Comparison of ENCODE assay signal across 22 cellular contexts in the genomic region with DNA sequence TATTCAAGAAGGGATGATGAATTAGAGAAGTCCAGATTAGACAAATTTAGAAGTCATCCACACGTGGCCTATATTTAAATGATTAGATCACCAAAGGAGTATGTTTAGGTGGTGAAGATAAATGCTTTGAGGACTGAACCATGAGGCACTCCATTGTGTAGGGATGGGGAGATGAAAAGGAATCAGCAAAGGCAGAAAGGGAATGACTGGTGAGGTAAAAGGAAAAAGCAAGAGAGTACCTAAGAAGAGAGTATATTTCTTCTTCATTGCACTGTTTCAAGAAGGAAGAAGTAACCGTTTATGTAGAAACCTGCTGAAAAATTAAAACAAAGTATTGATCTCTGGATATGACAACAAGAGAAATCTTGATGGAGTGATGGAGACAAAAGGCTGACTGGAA. TPM values are rescaled to one million over a fixed set of nuclear protein-coding genes. Genes with fewer than 3 reads are reported as not detected.
DNase-seq lines count a peak whose midpoint lies in the region; ATAC-seq and TF ChIP-seq lines count a peak whose summit lies in the region.
"Had no signal": no experiment of that assay in that cellular context is flagged by ENCODE, and none has a peak within 500 bp of the region (broad histone marks: within the 10 kb centered on the region; RNA-seq: fewer than 3 reads in every experiment).

No MANE protein-coding gene starts in this region.

- TF ChIP-seq CTCF in activated CD8-positive, alpha-beta T cell treated with anti-CD3 and anti-CD28 coated beads for 36 hours (IDR thresholded peaks at IDR 0.05) = no peak
- TF ChIP-seq CTCF in activated B cell treated with CpG ODN at 0.5 μM for 24 hours (IDR thresholded peaks at IDR 0.05) (no peak), mammary epithelial cell (conservative IDR thresholded peaks at IDR 0.05 in 1 of 2, IDR thresholded peaks at IDR 0.05 in 1 of 2; ENCODE audit: extremely low read depth in 1 of 2, insufficient read depth in 1 of 2, low read depth in 1 of 2, low read length in 2 of 2) (no peak)

- ATAC-seq in activated CD8-positive, alpha-beta T cell treated with anti-CD3 and anti-CD28 coated beads for 36 hours = no peak
- no peak for ATAC-seq in activated CD8-positive, alpha-beta T cell treated with anti-CD3 and anti-CD28 coated beads, Interleukin-2, amount 10 ng/mL, durations not matched to agents 7 days and 5 days
- no peak for ATAC-seq in CD4-positive, CD25-positive, alpha-beta regulatory T cell (ENCODE audit: low read depth in 2 of 2)
- no peak for ATAC-seq in activated B cell treated with CpG ODN at 0.5 μM for 24 hours (ENCODE audit: low read depth)
- no peak for ATAC-seq in naive thymus-derived CD4-positive, alpha-beta T cell
- ATAC-seq: GM23338, Panc1 had no signal

- H3K4me1 Mint-ChIP-seq in activated CD8-positive, alpha-beta T cell treated with anti-CD3 and anti-CD28 coated beads for 36 hours (ENCODE audit: low read depth) = peaks cover 16% of the 10 kb centered on the region
- no peaks in the 10 kb centered on the region for H3K4me1 Mint-ChIP-seq in activated CD8-positive, alpha-beta T cell treated with anti-CD3 and anti-CD28 coated beads, Interleukin-2, amount 10 ng/mL, durations not matched to agents 7 days and 5 days (ENCODE audit: low read depth)
- peaks cover 13 to 31% (median 23%) of the 10 kb centered on the region in 4 donors for H3K4me1 Mint-ChIP-seq in CD4-positive, CD25-positive, alpha-beta regulatory T cell
- peaks cover 24% of the 10 kb centered on the region for H3K4me1 Mint-ChIP-seq in activated B cell treated with CpG ODN at 0.5 μM for 24 hours
- peaks cover 0 to 24% (median 8%) of the 10 kb centered on the region in 7 donors for H3K4me1 Mint-ChIP-seq in naive thymus-derived CD4-positive, alpha-beta T cell
- H3K4me1 Mint-ChIP-seq: GM23338 had no signal

- peaks cover 29% of the 10 kb centered on the region for H3K36me3 Mint-ChIP-seq in activated CD8-positive, alpha-beta T cell treated with anti-CD3 and anti-CD28 coated beads for 36 hours (ENCODE audit: low read depth)
- peaks cover 34% of the 10 kb centered on the region for H3K36me3 Mint-ChIP-seq in activated CD8-positive, alpha-beta T cell treated with anti-CD3 and anti-CD28 coated beads, Interleukin-2, amount 10 ng/mL, durations not matched to agents 7 days and 5 days (ENCODE audit: low read depth)
- peaks cover 32% of the 10 kb centered on the region for H3K36me3 Mint-ChIP-seq in CD4-positive, CD25-positive, alpha-beta regulatory T cell
- peaks cover 67% of the 10 kb centered on the region for H3K36me3 Mint-ChIP-seq in activated B cell treated with CpG ODN at 0.5 μM for 24 hours (ENCODE audit: low read depth)
- H3K36me3 Mint-ChIP-seq in naive thymus-derived CD4-positive, alpha-beta T cell = peaks cover 15 to 25% (median 20%) of the 10 kb centered on the region in 5 donors

- no peak overlapping the region for H3K9ac ChIP-seq in mammary epithelial cell (ENCODE audit: insufficient read depth, low read length)
- H3K9ac ChIP-seq: KMS-11 had no signal

- H3K4me3 ChIP-seq in CD4-positive, CD25-positive, alpha-beta regulatory T cell (ENCODE audit: low read depth, low read length) = no peak overlapping the region
- H3K4me3 ChIP-seq in naive thymus-derived CD4-positive, alpha-beta T cell (ENCODE audit: low read length) = no peak overlapping the region
- H3K4me3 ChIP-seq in mammary epithelial cell (replicated peaks in 1 of 3; ENCODE audit: insufficient read depth in 1 of 3, low read depth in 2 of 3, low read length in 3 of 3) = no peak overlapping the region
- H3K4me3 ChIP-seq: GM23338, HAP-1 had no signal

- intact Hi-C loops in activated CD8-positive, alpha-beta T cell treated with anti-CD3 and anti-CD28 coated beads for 36 hours (cut with micrococcal nuclease) = no loop called here
- intact Hi-C loops in activated B cell treated with CpG ODN at 0.5 μM for 24 hours (cut with micrococcal nuclease) (no loop called here), posterior vena cava (cut with DNase I) (no loop called here), mammary epithelial cell (cut with micrococcal nuclease) (no loop called here)
- intact Hi-C loops in naive thymus-derived CD4-positive, alpha-beta T cell (cut with micrococcal nuclease) = loop anchor here in 1 of 2 donors (2.0 kb wide), 1 partner anchor 77 kb away; no protein-coding TSS in a partner anchor

- no peak overlapping the region for H3K4me2 ChIP-seq in mammary epithelial cell (ENCODE audit: insufficient read depth, low read depth, low read length)
- H3K4me2 ChIP-seq: GM23338, KMS-11 had no signal

- H3K79me2 ChIP-seq in mammary epithelial cell (ENCODE audit: insufficient read depth, low read length) = no peaks in the 10 kb centered on the region

- H3K27ac Mint-ChIP-seq in activated CD8-positive, alpha-beta T cell treated with anti-CD3 and anti-CD28 coated beads for 36 hours = peak overlapping the region; percentile 53
- H3K27ac Mint-ChIP-seq in activated CD8-positive, alpha-beta T cell treated with anti-CD3 and anti-CD28 coated beads, Interleukin-2, amount 10 ng/mL, durations not matched to agents 7 days and 5 days = no peak overlapping the region
- H3K27ac Mint-ChIP-seq in CD4-positive, CD25-positive, alpha-beta regulatory T cell = peak overlapping the region; percentile 8 to 19 (median 12)
- peak overlapping the region; percentile 57 for H3K27ac Mint-ChIP-seq in activated B cell treated with CpG ODN at 0.5 μM for 24 hours
- H3K27ac Mint-ChIP-seq in naive thymus-derived CD4-positive, alpha-beta T cell = peak overlapping the region in 5 of 9 donors; percentile 2 to 43 (median 2)
- H3K27ac Mint-ChIP-seq: GM23338 had no signal

- no peaks in the 10 kb centered on the region for H3K9me3 ChIP-seq in CD4-positive, CD25-positive, alpha-beta regulatory T cell (ENCODE audit: control insufficient read depth in 2 of 2, low read length in 2 of 2)
- no peaks in the 10 kb centered on the region for H3K9me3 ChIP-seq in naive thymus-derived CD4-positive, alpha-beta T cell (ENCODE audit: control insufficient read depth in 2 of 3, low read length in 3 of 3)
- no peaks in the 10 kb centered on the region for H3K9me3 ChIP-seq in mammary epithelial cell (replicated peaks; ENCODE audit: insufficient read depth, low read length)
- H3K9me3 ChIP-seq: HAP-1 had no signal

- H3K27me3 Mint-ChIP-seq in activated CD8-positive, alpha-beta T cell treated with anti-CD3 and anti-CD28 coated beads for 36 hours = no peaks in the 10 kb centered on the region
- H3K27me3 Mint-ChIP-seq in activated CD8-positive, alpha-beta T cell treated with anti-CD3 and anti-CD28 coated beads, Interleukin-2, amount 10 ng/mL, durations not matched to agents 7 days and 5 days (ENCODE audit: low read depth) = no peaks in the 10 kb centered on the region
- no peaks in the 10 kb centered on the region for H3K27me3 Mint-ChIP-seq in CD4-positive, CD25-positive, alpha-beta regulatory T cell
- H3K27me3 Mint-ChIP-seq in activated B cell treated with CpG ODN at 0.5 μM for 24 hours = no peaks in the 10 kb centered on the region
- H3K27me3 Mint-ChIP-seq in naive thymus-derived CD4-positive, alpha-beta T cell = no peaks in the 10 kb centered on the region

- peaks cover 2% of the 10 kb centered on the region for H3K4me1 ChIP-seq in CD4-positive, CD25-positive, alpha-beta regulatory T cell (ENCODE audit: control insufficient read depth, insufficient read depth, low read length, poor library complexity, severe bottlenecking)
- no peaks in the 10 kb centered on the region for H3K4me1 ChIP-seq in naive thymus-derived CD4-positive, alpha-beta T cell (ENCODE audit: control insufficient read depth in 2 of 2, insufficient read depth in 2 of 2, low read length in 2 of 2)
- no peaks in the 10 kb centered on the region for H3K4me1 ChIP-seq in mammary epithelial cell (ENCODE audit: insufficient read depth, low read length)

- no peak overlapping the region for H3K27ac ChIP-seq in CD4-positive, CD25-positive, alpha-beta regulatory T cell (ENCODE audit: insufficient read depth, low read length, poor library complexity, severe bottlenecking)
- H3K27ac ChIP-seq in naive thymus-derived CD4-positive, alpha-beta T cell (ENCODE audit: low read depth, low read length) = no peak overlapping the region
- H3K27ac ChIP-seq in mammary epithelial cell (ENCODE audit: insufficient read depth, low read depth, low read length) = no peak overlapping the region
- H3K27ac ChIP-seq: 22Rv1, C4-2B, KMS-11 had no signal

- no peak overlapping the region for H2AFZ ChIP-seq in mammary epithelial cell (ENCODE audit: low read depth, low read length)
- H2AFZ ChIP-seq: GM23338 had no signal

- H3K4me3 Mint-ChIP-seq in activated CD8-positive, alpha-beta T cell treated with anti-CD3 and anti-CD28 coated beads for 36 hours = no peak overlapping the region
- H3K4me3 Mint-ChIP-seq in activated CD8-positive, alpha-beta T cell treated with anti-CD3 and anti-CD28 coated beads, Interleukin-2, amount 10 ng/mL, durations not matched to agents 7 days and 5 days = no peak overlapping the region
- no peak overlapping the region for H3K4me3 Mint-ChIP-seq in CD4-positive, CD25-positive, alpha-beta regulatory T cell
- no peak overlapping the region for H3K4me3 Mint-ChIP-seq in activated B cell treated with CpG ODN at 0.5 μM for 24 hours
- H3K4me3 Mint-ChIP-seq in naive thymus-derived CD4-positive, alpha-beta T cell = no peak overlapping the region
- H3K4me3 Mint-ChIP-seq: GM23338 had no signal

- H4K20me1 ChIP-seq in mammary epithelial cell (ENCODE audit: insufficient read depth, low read length) = no peaks in the 10 kb centered on the region

- no peak for DNase-seq in activated CD8-positive, alpha-beta T cell treated with anti-CD3 and anti-CD28 coated beads for 36 hours
- no peak for DNase-seq in activated CD8-positive, alpha-beta T cell treated with anti-CD3 and anti-CD28 coated beads, Interleukin-2, amount 10 ng/mL, durations not matched to agents 7 days and 5 days
- DNase-seq in CD4-positive, CD25-positive, alpha-beta regulatory T cell = no peak
- DNase-seq in activated B cell treated with CpG ODN at 0.5 μM for 24 hours (no peak), foreskin melanocyte (no peak), posterior vena cava (ENCODE audit: low spot score) (no peak), mammary epithelial cell (no peak)
- no peak for DNase-seq in naive thymus-derived CD4-positive, alpha-beta T cell
- DNase-seq: AML-193, DMS53, GDM1, MV-4-11, NCI-H1105 treated with DMSO at 0.1 percent for 48 hours, NCI-H2029 treated with DMSO at 0.1 percent for 48 hours, NCI-H226, NCI-H510A treated with DMSO at 0.1 percent for 48 hours had no signal

- 86% methylated on average over 2 of the region's 2 CpGs for WGBS in mammary epithelial cell (ENCODE audit: low coverage, missing lambda C conversion rate)

- POLR2A ChIA-PET in activated CD8-positive, alpha-beta T cell treated with anti-CD3 and anti-CD28 coated beads for 36 hours (lab: Charles Lee) = no interaction called here
- POLR2A ChIA-PET in activated CD8-positive, alpha-beta T cell treated with anti-CD3 and anti-CD28 coated beads, Interleukin-2, amount 10 ng/mL, durations not matched to agents 7 days and 5 days (lab: Charles Lee) = no interaction called here
- POLR2A ChIA-PET in activated B cell treated with CpG ODN at 0.5 μM for 24 hours (lab: Charles Lee) = interaction anchor here (0.5 to 0.8 kb wide), 2 partner anchors 66 to 119 kb away, joined by 3 to 10 read pairs; no protein-coding TSS in a partner anchor
- POLR2A ChIA-PET in naive thymus-derived CD4-positive, alpha-beta T cell (lab: Charles Lee) = no interaction called here

- dilution Hi-C loops in mammary epithelial cell (cut with HindIII; ENCODE audit: low sequenced_read_pairs) = no loop called here

- peaks cover 48% of the 10 kb centered on the region for H3K36me3 ChIP-seq in CD4-positive, CD25-positive, alpha-beta regulatory T cell (ENCODE audit: control insufficient read depth, insufficient read depth, low read length)
- peaks cover 0 to 13% (median 4%) of the 10 kb centered on the region in 3 experiments for H3K36me3 ChIP-seq in naive thymus-derived CD4-positive, alpha-beta T cell (ENCODE audit: control insufficient read depth in 2 of 3, insufficient read depth in 3 of 3, low read length in 3 of 3)
- no peaks in the 10 kb centered on the region for H3K36me3 ChIP-seq in mammary epithelial cell (ENCODE audit: insufficient read depth, low read length)
- H3K36me3 ChIP-seq: HAP-1 had no signal

- no TSS peak for BruUV-seq in mammary epithelial cell (replicated peaks; lab: Mats Ljungman, UMichigan)

- CTCF ChIA-PET in activated CD8-positive, alpha-beta T cell treated with anti-CD3 and anti-CD28 coated beads for 36 hours (lab: Charles Lee) = no interaction called here
- CTCF ChIA-PET in activated CD8-positive, alpha-beta T cell treated with anti-CD3 and anti-CD28 coated beads, Interleukin-2, amount 10 ng/mL, durations not matched to agents 7 days and 5 days (lab: Charles Lee) = no interaction called here
- CTCF ChIA-PET in activated B cell treated with CpG ODN at 0.5 μM for 24 hours (lab: Charles Lee) (interaction anchor here (2.4 kb wide), 1 partner anchor 118 kb away, joined by 5 read pairs; a partner anchor contains a TSS), mammary epithelial cell (lab: Charles Lee; ENCODE audit: low non-redundant PET) (no interaction called here)
- CTCF ChIA-PET in naive thymus-derived CD4-positive, alpha-beta T cell (lab: Charles Lee) = no interaction called here

- in situ Hi-C loops in mammary epithelial cell (cut with MboI; ENCODE audit: low sequenced_read_pairs in 2 of 2) = no loop called here

- H3K27me3 ChIP-seq in CD4-positive, CD25-positive, alpha-beta regulatory T cell (ENCODE audit: control insufficient read depth, insufficient read depth, low read length) = no peaks in the 10 kb centered on the region
- H3K27me3 ChIP-seq in naive thymus-derived CD4-positive, alpha-beta T cell (ENCODE audit: control insufficient read depth in 2 of 2, insufficient read depth in 2 of 2, low read length in 2 of 2) = no peaks in the 10 kb centered on the region
- H3K27me3 ChIP-seq in mammary epithelial cell (ENCODE audit: insufficient read depth, low read length) = no peaks in the 10 kb centered on the region

- no peaks in the 10 kb centered on the region for H3K9me3 Mint-ChIP-seq in activated CD8-positive, alpha-beta T cell treated with anti-CD3 and anti-CD28 coated beads for 36 hours
- H3K9me3 Mint-ChIP-seq in activated CD8-positive, alpha-beta T cell treated with anti-CD3 and anti-CD28 coated beads, Interleukin-2, amount 10 ng/mL, durations not matched to agents 7 days and 5 days (ENCODE audit: insufficient read depth) = no peaks in the 10 kb centered on the region
- H3K9me3 Mint-ChIP-seq in CD4-positive, CD25-positive, alpha-beta regulatory T cell = no peaks in the 10 kb centered on the region
- no peaks in the 10 kb centered on the region for H3K9me3 Mint-ChIP-seq in activated B cell treated with CpG ODN at 0.5 μM for 24 hours
- no peaks in the 10 kb centered on the region for H3K9me3 Mint-ChIP-seq in naive thymus-derived CD4-positive, alpha-beta T cell
- H3K9me3 Mint-ChIP-seq: GM23338 had no signal

RNA-seq across cellular contexts. Expression of a gene that starts 40.7 kb away (rescaled TPM):
- total RNA-seq in activated CD8-positive, alpha-beta T cell treated with anti-CD3 and anti-CD28 coated beads for 36 hours = 10 to 100 TPM; 53.1 to 54.7 TPM
- total RNA-seq in activated CD8-positive, alpha-beta T cell treated with anti-CD3 and anti-CD28 coated beads, Interleukin-2, amount 10 ng/mL, durations not matched to agents 7 days and 5 days = 10 to 100 TPM; 40.1 to 45.0 TPM
- 88.4 TPM for total RNA-seq in CD4-positive, CD25-positive, alpha-beta regulatory T cell
- 10 to 100 TPM in 3 of 4 donors, 1 to 10 TPM in 1; 9.6 to 13.2 (median 12.1) TPM for polyA plus RNA-seq in CD4-positive, CD25-positive, alpha-beta regulatory T cell
- total RNA-seq in activated B cell treated with CpG ODN at 0.5 μM for 24 hours (135 and 166 TPM in 2 replicates), posterior vena cava (10 to 100 TPM; 28.6 to 30.1 TPM), mammary epithelial cell (10 to 100 TPM; 16.8 to 21.7 TPM)
- total RNA-seq in naive thymus-derived CD4-positive, alpha-beta T cell = 10 to 100 TPM; 40.0 to 67.9 (median 64.6) TPM
- polyA plus RNA-seq in naive thymus-derived CD4-positive, alpha-beta T cell = 10 to 100 TPM; 14.1 to 14.9 TPM
- polyA plus RNA-seq in mammary epithelial cell = 6.1 TPM
- polyA minus RNA-seq in mammary epithelial cell = 24.7 TPM
